ENCODE assay signal across 8 cellular contexts in the genomic region with DNA sequence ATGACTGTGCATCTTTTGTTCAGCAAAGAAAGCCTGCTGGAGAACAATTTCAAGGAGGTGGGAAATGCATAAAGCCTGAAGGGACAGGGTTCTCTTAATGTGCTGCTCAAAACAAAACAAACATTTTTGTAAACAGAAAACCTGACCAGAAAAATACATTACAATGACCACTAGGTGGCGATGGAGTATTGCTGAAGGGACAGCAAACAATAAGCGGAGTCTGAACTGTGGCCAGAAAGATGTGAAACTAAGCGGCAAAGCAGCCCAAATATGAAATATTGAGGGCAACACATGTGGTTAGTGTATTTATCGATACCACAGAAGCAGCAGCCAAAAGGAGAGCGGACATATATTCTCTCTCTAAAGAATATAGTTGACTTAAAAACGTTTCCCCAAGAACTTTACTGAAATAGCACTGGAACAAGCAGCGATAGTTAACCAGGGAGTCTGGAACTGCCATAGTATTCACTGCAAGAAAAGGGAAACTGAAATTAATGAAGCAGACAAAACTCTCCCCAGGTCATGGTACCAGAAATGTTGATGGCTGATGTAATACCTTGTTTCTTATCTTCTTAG.
DNase-seq lines count a peak whose midpoint lies in the region; ATAC-seq and TF ChIP-seq lines count a peak whose summit lies in the region.
"Not testable (repeated sequence)": the region's sequence is repeated elsewhere in the genome, so short reads cannot be mapped to it uniquely, and the experiment has no call there.

No MANE protein-coding gene starts in this region.

- not testable (repeated sequence) for DNase-seq in AG04450 (ENCODE audit: low read depth, low spot score); psoas muscle
- DNase-seq in KBM-7 (peak; percentile 49), NCI-H460 (ENCODE audit: extremely low read depth, low read depth) (peak; percentile 7), T1000 (lab: John Stamatoyannopoulos, UW) (peak; percentile 4), iPS DF 6.9 (ENCODE audit: low read depth, low spot score) (peak; percentile 2)
- DNase-seq in central memory CD8-positive, alpha-beta T cell (ENCODE audit: low spot score in 2 of 2), result peak in 1 of 2 donors; percentile 26

- peaks cover 12% of the 10 kb centered on the region for H3K9me3 ChIP-seq in AG04450 (ENCODE audit: control insufficient read depth, insufficient read depth, low read length)
- H3K9me3 ChIP-seq in iPS DF 6.9 (ENCODE audit: control insufficient read depth, insufficient read depth, low read length); psoas muscle: not testable (repeated sequence)

- not testable (repeated sequence) for H3K4me1 ChIP-seq in iPS DF 6.9 (ENCODE audit: control insufficient read depth, insufficient read depth, low read length); psoas muscle

- H3K36me3 ChIP-seq in iPS DF 6.9 (ENCODE audit: control insufficient read depth, insufficient read depth, low read length); psoas muscle (ENCODE audit: insufficient read depth in 1 of 2, low read depth in 1 of 2): not testable (repeated sequence)

- H3K36me3 Mint-ChIP-seq in central memory CD8-positive, alpha-beta T cell (ENCODE audit: insufficient read depth), result not testable (repeated sequence)

- TF ChIP-seq CTCF in AG04450 (IDR thresholded peaks at IDR 0.05; ENCODE audit: low read depth, low read length) (peak; percentile 58), psoas muscle (IDR thresholded peaks at IDR 0.05) (peak; percentile 70)

- intact Hi-C loops in psoas muscle (cut with DNase I), result not testable (repeated sequence)

- H3K9me3 Mint-ChIP-seq in central memory CD8-positive, alpha-beta T cell, result not testable (repeated sequence)

- CTCF ChIA-PET in AG04450 (lab: Charles Lee), result interaction anchor here (0.7 kb wide), 1 partner anchor 30 kb away, joined by 3 read pairs; no protein-coding TSS in a partner anchor

- in situ Hi-C loops in KBM-7 (cut with MboI; ENCODE audit: low pct_unique_long_range_greater_than_20kb, low sequenced_read_pairs), result not testable (repeated sequence)

- WGBS in iPS DF 6.9 (ENCODE audit: insufficient coverage, insufficient read length), result no CpG with 5 or more reads among the region's 7 CpGs
- 14 to 21% (median 17%) methylated on average over 7 of the region's 7 CpGs for WGBS in psoas muscle, 3 donors

- not testable (repeated sequence) for H3K27ac ChIP-seq in AG04450 (ENCODE audit: low read depth, low read length); iPS DF 6.9 (ENCODE audit: low read length); psoas muscle

- POLR2A ChIA-PET in AG04450 (lab: Yijun Ruan, JAX), result not testable (repeated sequence)

- not testable (repeated sequence) for H3K4me3 ChIP-seq in AG04450 (ENCODE audit: low read depth, low read length); iPS DF 6.9 (ENCODE audit: low read length); psoas muscle
- 0 out of 2 replicates have a peak overlapping the region, but pooled peaks have one; percentile 17 for H3K4me3 ChIP-seq in GM08714 (ENCODE audit: low read length)

- peaks cover 15% of the 10 kb centered on the region for H3K4me1 Mint-ChIP-seq in central memory CD8-positive, alpha-beta T cell

- H3K27me3 ChIP-seq in AG04450 (ENCODE audit: control insufficient read depth, insufficient read depth, low read length); iPS DF 6.9 (ENCODE audit: control insufficient read depth, insufficient read depth, low read length); psoas muscle (ENCODE audit: insufficient read depth in 3 of 3, low read length in 2 of 3): not testable (repeated sequence)

- ATAC-seq in central memory CD8-positive, alpha-beta T cell (replicated peaks; ENCODE audit: extremely low read depth, poor library complexity, severe bottlenecking), result peak; percentile 41
- not testable (repeated sequence) for ATAC-seq in psoas muscle

- H3K27ac Mint-ChIP-seq in central memory CD8-positive, alpha-beta T cell (ENCODE audit: low read depth), result not testable (repeated sequence)

- H3K27me3 Mint-ChIP-seq in central memory CD8-positive, alpha-beta T cell, result peaks cover 18% of the 10 kb centered on the region

- H3K4me3 Mint-ChIP-seq in central memory CD8-positive, alpha-beta T cell, result peak overlapping the region; percentile 50
